In genomic region chr20:64062596-64063388, GRCh38 we compare ENCODE assay signal across 8 cellular contexts. TPM values are rescaled to one million over a fixed set of nuclear protein-coding genes. Genes with fewer than 3 reads are reported as not detected.
DNase-seq lines count a peak whose midpoint lies in the region; ATAC-seq, FAIRE-seq and TF ChIP-seq lines count a peak whose summit lies in the region.

Gene TCEA2, plus strand, starts transcription at chr20:64063198. Its CDS starts 115 bp downstream, at chr20:64063313.

- no peaks in the 10 kb centered on the region for H3K36me3 ChIP-seq in kidney (ENCODE audit: control insufficient read depth in 1 of 2, insufficient read depth in 2 of 2, low read length in 2 of 2)

- ATAC-seq in GM19023 (IDR thresholded peaks at IDR 0.05; ENCODE audit: unreplicated experiment) (peak; percentile 80), HG03342 (IDR thresholded peaks at IDR 0.05; ENCODE audit: unreplicated experiment) (peak; percentile 81)

- FAIRE-seq in kidney (lab: Jason Lieb, UNC): no peak

- intact Hi-C loops in kidney (cut with DNase I): no loop called here

- TF ChIP-seq CTCF in AG04449 (IDR thresholded peaks at IDR 0.05; ENCODE audit: insufficient read depth, low read length, missing control alignments) (no peak), kidney (IDR thresholded peaks at IDR 0.05; ENCODE audit: borderline replicate concordance, extremely low read depth, insufficient read depth) (no peak)

- H3K27ac ChIP-seq in kidney (ENCODE audit: low read depth in 2 of 2, low read length in 2 of 2): peak within 1 kb of the TSS; percentile 65 to 78

- CTCF ChIA-PET in AG04449 (lab: Yijun Ruan, JAX): interaction anchor here (0.7 to 7.3 kb wide), 8 partner anchors 9 to 89 kb away, joined by 3 to 54 read pairs (median 4); partner anchors contain the start of gene LKAAEAR1

- peak within 1 kb of the TSS; percentile 41 to 75 for H3K9ac ChIP-seq in kidney (ENCODE audit: low read length in 2 of 2)

- H3K9me3 ChIP-seq in kidney (ENCODE audit: control insufficient read depth in 1 of 2, low read length in 2 of 2): no peaks in the 10 kb centered on the region

- DNase-seq in AG04449 (ENCODE audit: low read depth, low spot score) (peak; percentile 68), NCI-H446 (lab: John Stamatoyannopoulos, UW) (peak; percentile 92 to 99), cerebellar cortex (ENCODE audit: low spot score) (peak; percentile 94), kidney (peak; percentile 99)
- DNase-seq in activated CD4-positive, CD25-positive, alpha-beta regulatory T cell treated with anti-CD3 and anti-CD28 coated beads, Interleukin-2, amount 50 U/mL, for 72 hours: peak; percentile 89
- peak; percentile 90 for DNase-seq in stimulated activated CD4-positive, alpha-beta T cell treated with anti-CD3 and anti-CD28 coated beads, Interleukin-15, amount 100 ng/mL, for 1 hour (ENCODE audit: low read depth in 1 of 2, low spot score in 1 of 2)

- POLR2A ChIA-PET in AG04449 (lab: Yijun Ruan, JAX): interaction anchor here (0.6 to 1.5 kb wide), 8 partner anchors 8 to 322 kb away, joined by 3 to 6 read pairs (median 3); no protein-coding TSS in a partner anchor

- H3K4me1 ChIP-seq in kidney (ENCODE audit: control insufficient read depth in 1 of 2, insufficient read depth in 1 of 2, low read depth in 1 of 2, low read length in 2 of 2): peaks cover 6 to 18% of the 10 kb centered on the region in 2 donors

- peak within 1 kb of the TSS; percentile 84 for H3K4me3 ChIP-seq in AG04449 (ENCODE audit: low read depth, low read length)
- peak within 1 kb of the TSS; percentile 58 to 74 for H3K4me3 ChIP-seq in kidney (ENCODE audit: low read length in 2 of 2)

RNA-seq across cellular contexts. Expression of gene TCEA2, which starts in this region (rescaled TPM):
- total RNA-seq in kidney: 53.8 TPM
- 90.9 TPM for polyA plus RNA-seq in kidney (ENCODE audit: insufficient read depth, low read depth, low replicate concordance)

Comparison
In these comparisons a context has a peak if more than half of its experiments do, and no peak if none do; other contexts are left out.
1. Peak in every context shown above with its lines: DNase-seq, ATAC-seq, H3K4me3 ChIP-seq and H3K27ac ChIP-seq.